8 cellular contexts compared by ENCODE assay signal in the genomic region with DNA sequence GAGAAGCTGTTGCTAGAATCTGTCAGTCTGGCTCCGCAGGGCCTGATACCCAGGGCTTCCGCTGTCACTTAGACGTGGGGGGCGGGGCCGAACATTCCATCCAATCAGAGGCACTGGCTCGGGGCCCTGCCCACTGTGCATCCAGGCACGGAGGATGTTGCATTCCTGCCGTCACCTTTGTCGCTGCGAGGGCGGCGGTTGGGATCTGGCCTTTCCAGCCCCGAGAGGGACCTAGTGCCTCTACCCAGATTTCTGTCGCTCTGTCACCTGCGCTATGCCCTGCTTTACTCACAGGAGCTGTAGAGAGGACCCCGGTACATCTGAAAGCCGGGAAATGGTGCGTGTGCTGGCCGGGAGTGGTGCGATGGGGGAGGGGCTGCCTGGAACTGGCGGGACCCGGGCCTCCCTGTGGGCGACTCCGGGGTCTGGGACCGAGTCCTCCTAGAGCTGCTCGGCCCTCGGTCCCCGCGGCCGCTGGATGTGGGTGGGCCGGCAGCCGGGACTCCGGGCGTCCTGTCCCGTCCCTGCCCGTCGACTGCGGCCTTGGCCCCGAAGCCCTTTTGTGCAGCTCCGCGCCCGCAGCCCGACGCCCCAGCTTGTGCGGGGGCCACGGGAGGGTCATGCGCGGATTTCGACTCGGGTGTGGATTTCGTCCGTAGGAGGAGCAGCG. TPM values are rescaled to one million over a fixed set of nuclear protein-coding genes. Genes with fewer than 3 reads are reported as not detected.
DNase-seq lines count a peak whose midpoint lies in the region; ATAC-seq and TF ChIP-seq lines count a peak whose summit lies in the region.

A gene (plus strand): TSS at position 133 of the 670 bp plus-strand sequence. CDS start 142 bp downstream, at position 275.

- H3K36me3 Mint-ChIP-seq in activated CD4-positive, alpha-beta T cell treated with anti-CD3 and anti-CD28 coated beads, Interleukin-2, amount 10 ng/mL, durations not matched to agents 24 days and 14 days (ENCODE audit: low read depth): peaks cover 26% of the 10 kb centered on the region

- no peak for TF ChIP-seq CTCF in colonic mucosa (IDR thresholded peaks at IDR 0.05)
- TF ChIP-seq CTCF in left lung (IDR thresholded peaks at IDR 0.05): no peak

- H3K27ac Mint-ChIP-seq in activated CD4-positive, alpha-beta T cell treated with anti-CD3 and anti-CD28 coated beads, Interleukin-2, amount 10 ng/mL, durations not matched to agents 24 days and 14 days: peak within 1 kb of the TSS; percentile 65

- no peaks in the 10 kb centered on the region for H3K27me3 Mint-ChIP-seq in activated CD4-positive, alpha-beta T cell treated with anti-CD3 and anti-CD28 coated beads, Interleukin-2, amount 10 ng/mL, durations not matched to agents 24 days and 14 days

- H3K4me3 ChIP-seq in colonic mucosa (peak within 1 kb of the TSS; percentile 70), left lung (peak within 1 kb of the TSS; percentile 59 to 71)

- H3K4me3 Mint-ChIP-seq in activated CD4-positive, alpha-beta T cell treated with anti-CD3 and anti-CD28 coated beads, Interleukin-2, amount 10 ng/mL, durations not matched to agents 24 days and 14 days: peak within 1 kb of the TSS; percentile 80

- DNase-seq in DMS79 (lab: John Stamatoyannopoulos, UW): peak; percentile 78
- peak; percentile 80 for DNase-seq in NCI-H2227 (lab: John Stamatoyannopoulos, UW; ENCODE audit: unreplicated experiment)
- peak; percentile 95 for DNase-seq in activated CD4-positive, alpha-beta T cell treated with anti-CD3 and anti-CD28 coated beads, Interleukin-2, amount 10 ng/mL, durations not matched to agents 24 days and 14 days
- peak; percentile 98 for DNase-seq in colonic mucosa
- DNase-seq in left lung: peak; percentile 94
- DNase-seq in stimulated activated CD4-positive, alpha-beta T cell treated with anti-CD3 and anti-CD28 coated beads, Interleukin-1b, Interleukin-23, amount 100 ng/mL, for 48 hours: peak; percentile 90
- no peak for DNase-seq in HUDEP-2 (lab: John Stamatoyannopoulos, UW; ENCODE audit: unreplicated experiment in 76 of 76)

- H3K27ac ChIP-seq in colonic mucosa (peak within 1 kb of the TSS; percentile 46), left lung (peak within 1 kb of the TSS; percentile 53 to 65)

- no peaks in the 10 kb centered on the region for H3K9me3 ChIP-seq in colonic mucosa
- H3K9me3 ChIP-seq in left lung: peaks cover 0 to 14% of the 10 kb centered on the region in 2 donors

- no peaks in the 10 kb centered on the region for H3K27me3 ChIP-seq in colonic mucosa
- H3K27me3 ChIP-seq in left lung: no peaks in the 10 kb centered on the region

- peak within 1 kb of the TSS; percentile 27 to 72 for H3K9ac ChIP-seq in colonic mucosa (ENCODE audit: low read depth in 2 of 2, low read length in 2 of 2)

- peaks cover 13% of the 10 kb centered on the region for H3K9me3 Mint-ChIP-seq in activated CD4-positive, alpha-beta T cell treated with anti-CD3 and anti-CD28 coated beads, Interleukin-2, amount 10 ng/mL, durations not matched to agents 24 days and 14 days

- intact Hi-C loops in activated CD4-positive, alpha-beta T cell treated with anti-CD3 and anti-CD28 coated beads, Interleukin-2, amount 10 ng/mL, durations not matched to agents 24 days and 14 days (cut with micrococcal nuclease): no loop called here
- intact Hi-C loops in colonic mucosa (cut with DNase I) (no loop called here), left lung (cut with DNase I) (no loop called here)

- H3K36me3 ChIP-seq in colonic mucosa (no peaks in the 10 kb centered on the region), left lung (no peaks in the 10 kb centered on the region)

- H3K4me1 ChIP-seq in colonic mucosa (no peaks in the 10 kb centered on the region), left lung (peaks cover 0 to 20% of the 10 kb centered on the region in 2 donors)

- ATAC-seq in HG02610 (IDR thresholded peaks at IDR 0.05; ENCODE audit: unreplicated experiment): peak; percentile 67
- ATAC-seq in left lung: peak; percentile 100

- peaks cover 8% of the 10 kb centered on the region for H3K4me1 Mint-ChIP-seq in activated CD4-positive, alpha-beta T cell treated with anti-CD3 and anti-CD28 coated beads, Interleukin-2, amount 10 ng/mL, durations not matched to agents 24 days and 14 days

RNA-seq across cellular contexts. Expression of the gene that starts here (rescaled TPM):
- total RNA-seq in activated CD4-positive, alpha-beta T cell treated with anti-CD3 and anti-CD28 coated beads, Interleukin-2, amount 10 ng/mL, durations not matched to agents 24 days and 14 days: 3.3 and 3.9 TPM in 2 replicates
- total RNA-seq in colonic mucosa (1 to 10 TPM; 7.6 to 8.8 TPM), left lung (10 to 100 TPM in 1 of 2 donors, 1 to 10 TPM in 1; 7.6 to 10.7 TPM)

Comparison
In these comparisons a context has a peak if more than half of its experiments do, and no peak if none do; other contexts are left out.
1. DNase-seq: peak in DMS79 (single experiment), NCI-H2227 (single experiment), activated CD4-positive, alpha-beta T cell treated with anti-CD3 and anti-CD28 coated beads, Interleukin-2, amount 10 ng/mL, durations not matched to agents 24 days and 14 days (single experiment), colonic mucosa (single experiment), left lung (2 of 2) and stimulated activated CD4-positive, alpha-beta T cell treated with anti-CD3 and anti-CD28 coated beads, Interleukin-1b, Interleukin-23, amount 100 ng/mL, for 48 hours (single experiment); none in HUDEP-2 (0 of 76).